1 cellular context compared by ENCODE assay signal in genomic region chr2:99152181-99152580, GRCh38.
TF ChIP-seq lines count a peak whose summit lies in the region.

No MANE protein-coding gene starts in this region.

TF ChIP-seq in GM12878, 131 proteins besides CTCF, POLR2A, EP300 and RAD21:
- TF ChIP-seq FOXM1 (IDR thresholded peaks at IDR 0.05; ENCODE audit: low read depth, low read length): no peak
- TF ChIP-seq NR2C2 (IDR thresholded peaks at IDR 0.05; ENCODE audit: borderline replicate concordance, control insufficient read depth, insufficient read length, low read depth): no peak
TF ChIP-seq in GM12878: peak in this region for 0.
